1 cellular context compared by ENCODE assay signal in the genomic region with DNA sequence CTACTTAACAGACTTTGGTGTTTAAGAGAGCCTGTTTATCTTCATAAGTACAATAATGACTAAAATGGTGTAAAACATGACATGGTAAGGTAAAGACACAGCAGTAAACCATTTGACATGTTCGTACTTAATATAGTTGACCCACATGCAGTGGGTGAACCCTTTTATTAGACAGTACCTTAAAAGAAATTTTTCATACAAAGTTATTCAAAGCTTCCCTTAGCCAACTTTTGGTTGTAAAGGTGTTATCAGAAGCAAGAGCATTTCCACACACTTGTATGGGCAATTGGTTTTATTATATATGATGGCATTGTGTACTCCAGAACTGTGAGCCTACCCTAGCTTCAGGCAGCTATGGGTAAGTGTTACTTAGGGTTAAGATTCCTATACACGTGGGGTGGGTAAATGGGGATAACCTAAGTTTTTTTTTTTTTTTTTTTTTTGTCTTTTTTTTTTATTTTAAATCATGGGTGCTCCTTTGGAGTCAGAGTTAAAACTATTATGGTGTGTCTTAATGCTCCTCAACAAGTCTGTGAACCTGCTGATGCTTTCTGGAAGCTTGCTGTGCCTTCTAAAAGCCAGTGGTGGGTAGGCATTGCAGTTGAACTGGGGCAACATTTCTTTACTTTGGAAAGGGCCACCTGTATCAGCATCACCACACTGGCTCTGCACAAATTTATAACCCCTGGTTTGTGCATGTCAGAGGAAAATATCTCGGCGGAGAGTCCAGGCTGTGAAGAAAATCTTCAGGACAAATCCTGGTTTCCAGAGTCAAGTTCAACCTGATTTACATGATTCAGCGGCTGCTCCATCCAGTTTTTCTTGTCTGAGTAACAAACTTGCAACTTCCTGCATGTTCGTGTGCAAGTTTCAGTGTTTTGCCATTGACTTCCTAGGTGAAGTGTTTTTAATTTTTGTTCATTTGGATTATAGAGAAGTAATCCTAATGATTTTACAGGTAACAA.
TF ChIP-seq lines count a peak whose summit lies in the region.

No MANE protein-coding gene starts in this region.

TF ChIP-seq in GM23338, 12 proteins besides CTCF, POLR2A, EP300 and RAD21 (continued from another document):
- TF ChIP-seq, protein P1, sequence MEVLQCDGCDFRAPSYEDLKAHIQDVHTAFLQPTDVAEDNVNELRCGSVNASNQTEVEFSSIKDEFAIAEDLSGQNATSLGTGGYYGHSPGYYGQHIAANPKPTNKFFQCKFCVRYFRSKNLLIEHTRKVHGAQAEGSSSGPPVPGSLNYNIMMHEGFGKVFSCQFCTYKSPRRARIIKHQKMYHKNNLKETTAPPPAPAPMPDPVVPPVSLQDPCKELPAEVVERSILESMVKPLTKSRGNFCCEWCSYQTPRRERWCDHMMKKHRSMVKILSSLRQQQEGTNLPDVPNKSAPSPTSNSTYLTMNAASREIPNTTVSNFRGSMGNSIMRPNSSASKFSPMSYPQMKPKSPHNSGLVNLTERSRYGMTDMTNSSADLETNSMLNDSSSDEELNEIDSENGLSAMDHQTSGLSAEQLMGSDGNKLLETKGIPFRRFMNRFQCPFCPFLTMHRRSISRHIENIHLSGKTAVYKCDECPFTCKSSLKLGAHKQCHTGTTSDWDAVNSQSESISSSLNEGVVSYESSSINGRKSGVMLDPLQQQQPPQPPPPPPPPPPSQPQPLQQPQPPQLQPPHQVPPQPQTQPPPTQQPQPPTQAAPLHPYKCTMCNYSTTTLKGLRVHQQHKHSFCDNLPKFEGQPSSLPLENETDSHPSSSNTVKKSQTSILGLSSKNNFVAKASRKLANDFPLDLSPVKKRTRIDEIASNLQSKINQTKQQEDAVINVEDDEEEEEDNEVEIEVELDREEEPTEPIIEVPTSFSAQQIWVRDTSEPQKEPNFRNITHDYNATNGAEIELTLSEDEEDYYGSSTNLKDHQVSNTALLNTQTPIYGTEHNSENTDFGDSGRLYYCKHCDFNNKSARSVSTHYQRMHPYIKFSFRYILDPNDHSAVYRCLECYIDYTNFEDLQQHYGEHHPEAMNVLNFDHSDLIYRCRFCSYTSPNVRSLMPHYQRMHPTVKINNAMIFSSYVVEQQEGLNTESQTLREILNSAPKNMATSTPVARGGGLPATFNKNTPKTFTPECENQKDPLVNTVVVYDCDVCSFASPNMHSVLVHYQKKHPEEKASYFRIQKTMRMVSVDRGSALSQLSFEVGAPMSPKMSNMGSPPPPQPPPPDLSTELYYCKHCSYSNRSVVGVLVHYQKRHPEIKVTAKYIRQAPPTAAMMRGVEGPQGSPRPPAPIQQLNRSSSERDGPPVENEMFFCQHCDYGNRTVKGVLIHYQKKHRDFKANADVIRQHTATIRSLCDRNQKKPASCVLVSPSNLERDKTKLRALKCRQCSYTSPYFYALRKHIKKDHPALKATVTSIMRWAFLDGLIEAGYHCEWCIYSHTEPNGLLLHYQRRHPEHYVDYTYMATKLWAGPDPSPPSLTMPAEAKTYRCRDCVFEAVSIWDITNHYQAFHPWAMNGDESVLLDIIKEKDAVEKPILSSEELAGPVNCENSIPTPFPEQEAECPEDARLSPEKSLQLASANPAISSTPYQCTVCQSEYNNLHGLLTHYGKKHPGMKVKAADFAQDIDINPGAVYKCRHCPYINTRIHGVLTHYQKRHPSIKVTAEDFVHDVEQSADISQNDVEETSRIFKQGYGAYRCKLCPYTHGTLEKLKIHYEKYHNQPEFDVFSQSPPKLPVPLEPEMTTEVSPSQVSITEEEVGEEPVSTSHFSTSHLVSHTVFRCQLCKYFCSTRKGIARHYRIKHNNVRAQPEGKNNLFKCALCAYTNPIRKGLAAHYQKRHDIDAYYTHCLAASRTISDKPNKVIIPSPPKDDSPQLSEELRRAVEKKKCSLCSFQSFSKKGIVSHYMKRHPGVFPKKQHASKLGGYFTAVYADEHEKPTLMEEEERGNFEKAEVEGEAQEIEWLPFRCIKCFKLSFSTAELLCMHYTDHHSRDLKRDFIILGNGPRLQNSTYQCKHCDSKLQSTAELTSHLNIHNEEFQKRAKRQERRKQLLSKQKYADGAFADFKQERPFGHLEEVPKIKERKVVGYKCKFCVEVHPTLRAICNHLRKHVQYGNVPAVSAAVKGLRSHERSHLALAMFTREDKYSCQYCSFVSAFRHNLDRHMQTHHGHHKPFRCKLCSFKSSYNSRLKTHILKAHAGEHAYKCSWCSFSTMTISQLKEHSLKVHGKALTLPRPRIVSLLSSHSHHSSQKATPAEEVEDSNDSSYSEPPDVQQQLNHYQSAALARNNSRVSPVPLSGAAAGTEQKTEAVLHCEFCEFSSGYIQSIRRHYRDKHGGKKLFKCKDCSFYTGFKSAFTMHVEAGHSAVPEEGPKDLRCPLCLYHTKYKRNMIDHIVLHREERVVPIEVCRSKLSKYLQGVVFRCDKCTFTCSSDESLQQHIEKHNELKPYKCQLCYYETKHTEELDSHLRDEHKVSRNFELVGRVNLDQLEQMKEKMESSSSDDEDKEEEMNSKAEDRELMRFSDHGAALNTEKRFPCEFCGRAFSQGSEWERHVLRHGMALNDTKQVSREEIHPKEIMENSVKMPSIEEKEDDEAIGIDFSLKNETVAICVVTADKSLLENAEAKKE (CRISPR knock-in tag; IDR thresholded peaks at IDR 0.05) = no peak
- TF ChIP-seq, protein P2, sequence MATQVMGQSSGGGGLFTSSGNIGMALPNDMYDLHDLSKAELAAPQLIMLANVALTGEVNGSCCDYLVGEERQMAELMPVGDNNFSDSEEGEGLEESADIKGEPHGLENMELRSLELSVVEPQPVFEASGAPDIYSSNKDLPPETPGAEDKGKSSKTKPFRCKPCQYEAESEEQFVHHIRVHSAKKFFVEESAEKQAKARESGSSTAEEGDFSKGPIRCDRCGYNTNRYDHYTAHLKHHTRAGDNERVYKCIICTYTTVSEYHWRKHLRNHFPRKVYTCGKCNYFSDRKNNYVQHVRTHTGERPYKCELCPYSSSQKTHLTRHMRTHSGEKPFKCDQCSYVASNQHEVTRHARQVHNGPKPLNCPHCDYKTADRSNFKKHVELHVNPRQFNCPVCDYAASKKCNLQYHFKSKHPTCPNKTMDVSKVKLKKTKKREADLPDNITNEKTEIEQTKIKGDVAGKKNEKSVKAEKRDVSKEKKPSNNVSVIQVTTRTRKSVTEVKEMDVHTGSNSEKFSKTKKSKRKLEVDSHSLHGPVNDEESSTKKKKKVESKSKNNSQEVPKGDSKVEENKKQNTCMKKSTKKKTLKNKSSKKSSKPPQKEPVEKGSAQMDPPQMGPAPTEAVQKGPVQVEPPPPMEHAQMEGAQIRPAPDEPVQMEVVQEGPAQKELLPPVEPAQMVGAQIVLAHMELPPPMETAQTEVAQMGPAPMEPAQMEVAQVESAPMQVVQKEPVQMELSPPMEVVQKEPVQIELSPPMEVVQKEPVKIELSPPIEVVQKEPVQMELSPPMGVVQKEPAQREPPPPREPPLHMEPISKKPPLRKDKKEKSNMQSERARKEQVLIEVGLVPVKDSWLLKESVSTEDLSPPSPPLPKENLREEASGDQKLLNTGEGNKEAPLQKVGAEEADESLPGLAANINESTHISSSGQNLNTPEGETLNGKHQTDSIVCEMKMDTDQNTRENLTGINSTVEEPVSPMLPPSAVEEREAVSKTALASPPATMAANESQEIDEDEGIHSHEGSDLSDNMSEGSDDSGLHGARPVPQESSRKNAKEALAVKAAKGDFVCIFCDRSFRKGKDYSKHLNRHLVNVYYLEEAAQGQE (IDR thresholded peaks at IDR 0.05; ENCODE audit: unreplicated experiment) = no peak
